In genomic region chr14:22984959-22985658, GRCh38 we compare ENCODE assay signal across 31 cellular contexts.
"Had no signal": no experiment of that assay in that cellular context is flagged by ENCODE, and none has a peak within 500 bp of the region (broad histone marks: within the 10 kb centered on the region; RNA-seq: fewer than 3 reads in every experiment).

No MANE protein-coding gene starts in this region.

- H3K27me3 ChIP-seq: foreskin keratinocyte had no signal

- H3K9me3 ChIP-seq: esophagus muscularis mucosa, gastroesophageal sphincter had no signal

- H3K27me3 Mint-ChIP-seq: activated B cell treated with CpG ODN at 0.5 μM for 24 hours; activated CD4-positive, alpha-beta memory T cell treated with anti-CD3 and anti-CD28 coated beads for 36 hours; activated CD4-positive, alpha-beta T cell treated with anti-CD3 and anti-CD28 coated beads for 36 hours; activated naive CD4-positive, alpha-beta T cell treated with anti-CD3 and anti-CD28 coated beads, Interleukin-2, amount 10 ng/mL, durations not matched to agents 7 days and 5 days; activated naive CD8-positive, alpha-beta T cell; T-cell had no signal

- H3K27ac Mint-ChIP-seq: activated B cell treated with CpG ODN at 0.5 μM for 24 hours; activated CD4-positive, alpha-beta memory T cell treated with anti-CD3 and anti-CD28 coated beads for 36 hours; activated CD4-positive, alpha-beta T cell treated with anti-CD3 and anti-CD28 coated beads for 36 hours; activated CD4-positive, alpha-beta T cell treated with anti-CD3 and anti-CD28 coated beads, Interleukin-2, amount 10 ng/mL, durations not matched to agents 24 days and 14 days; activated CD8-positive, alpha-beta memory T cell treated with anti-CD3 and anti-CD28 coated beads, Interleukin-2, amount 10 ng/mL, durations not matched to agents 7 days and 5 days; activated CD8-positive, alpha-beta T cell treated with anti-CD3 and anti-CD28 coated beads, Interleukin-2, amount 10 ng/mL, durations not matched to agents 7 days and 5 days; activated naive CD4-positive, alpha-beta T cell treated with anti-CD3 and anti-CD28 coated beads, Interleukin-2, amount 10 ng/mL, durations not matched to agents 7 days and 5 days; activated naive CD8-positive, alpha-beta T cell; activated T-helper 1 cell treated with anti-CD3 and anti-CD28 coated beads, Interleukin-12 subunit alpha, Interleukin-12 subunit beta, Interleukin-2, Interleukin-4 antibody, amounts not matched to agents 30 ng/mL and 10 ng/mL and 1 ng/mL, durations not matched to agents 14 hours and 24 hours and 36 hours; activated T-helper 2 cell treated with anti-CD3 and anti-CD28 coated beads, Interferon-gamma antibody, Interleukin-2, Interleukin-4, amounts not matched to agents 10 μg/mL and 5 μg/mL and 100 μg/mL, durations not matched to agents 14 hours and 24 hours and 36 hours; effector memory CD8-positive, alpha-beta T cell; T-cell; T-helper 1 cell treated with Interleukin-12 subunit alpha and Interleukin-12 subunit beta and Interleukin-4 antibody, amounts not matched to agents 30 μg/mL and 1 μg/mL, for 36 hours; T-helper 2 cell treated with Interferon-gamma antibody and Interleukin-4, amounts not matched to agents 5 μg/mL and 100 μg/mL, for 36 hours had no signal

- H3K4me3 ChIP-seq: esophagus muscularis mucosa, gastroesophageal sphincter had no signal

- H3K36me3 Mint-ChIP-seq: activated CD4-positive, alpha-beta memory T cell treated with anti-CD3 and anti-CD28 coated beads for 36 hours; activated naive CD4-positive, alpha-beta T cell treated with anti-CD3 and anti-CD28 coated beads, Interleukin-2, amount 10 ng/mL, durations not matched to agents 7 days and 5 days had no signal

- DNase-seq: activated B cell treated with CpG ODN at 0.5 μM for 24 hours; activated CD4-positive, alpha-beta memory T cell treated with anti-CD3 and anti-CD28 coated beads for 36 hours; activated CD4-positive, alpha-beta T cell treated with anti-CD3 and anti-CD28 coated beads for 36 hours; activated CD4-positive, alpha-beta T cell treated with anti-CD3 and anti-CD28 coated beads, Interleukin-2, amount 10 ng/mL, durations not matched to agents 24 days and 14 days; activated CD4-positive, CD25-positive, alpha-beta regulatory T cell treated with anti-CD3 and anti-CD28 coated beads, Interleukin-2, amount 50 U/mL, for 72 hours; activated CD8-positive, alpha-beta memory T cell treated with anti-CD3 and anti-CD28 coated beads, Interleukin-2, amount 10 ng/mL, durations not matched to agents 7 days and 5 days; activated CD8-positive, alpha-beta memory T cell treated with anti-CD3 and anti-CD28 coated beads, Interleukin-2, amount 50 U/mL, for 4 hours; activated CD8-positive, alpha-beta T cell treated with anti-CD3 and anti-CD28 coated beads, Interleukin-2, amount 10 ng/mL, durations not matched to agents 7 days and 5 days; activated effector memory CD4-positive, alpha-beta T cell treated with anti-CD3 and anti-CD28 coated beads, Interleukin-2, amount 50 U/mL, for 16 hours; activated naive CD4-positive, alpha-beta T cell treated with anti-CD3 and anti-CD28 coated beads, Interleukin-2, amount 10 ng/mL, durations not matched to agents 7 days and 5 days; activated T-cell treated with anti-CD3 and anti-CD28 coated beads, Interleukin-2, amount 50 U/mL, for 1 hour; activated T-cell treated with anti-CD3 and anti-CD28 coated beads, Interleukin-2, amount 50 U/mL, for 48 hours; amniotic stem cell; anterior cingulate cortex; cortex of kidney; dermis blood vessel endothelial cell; effector CD4-positive, alpha-beta T cell; effector memory CD8-positive, alpha-beta T cell; erythroblast; foreskin keratinocyte; SW 1271; T-cell; T1000; WERI-Rb-1 had no signal

- H3K4me3 Mint-ChIP-seq: activated B cell treated with CpG ODN at 0.5 μM for 24 hours; activated CD4-positive, alpha-beta memory T cell treated with anti-CD3 and anti-CD28 coated beads for 36 hours; activated CD4-positive, alpha-beta T cell treated with anti-CD3 and anti-CD28 coated beads for 36 hours; activated CD4-positive, alpha-beta T cell treated with anti-CD3 and anti-CD28 coated beads, Interleukin-2, amount 10 ng/mL, durations not matched to agents 24 days and 14 days; activated CD8-positive, alpha-beta memory T cell treated with anti-CD3 and anti-CD28 coated beads, Interleukin-2, amount 10 ng/mL, durations not matched to agents 7 days and 5 days; activated CD8-positive, alpha-beta T cell treated with anti-CD3 and anti-CD28 coated beads, Interleukin-2, amount 10 ng/mL, durations not matched to agents 7 days and 5 days; activated naive CD4-positive, alpha-beta T cell treated with anti-CD3 and anti-CD28 coated beads, Interleukin-2, amount 10 ng/mL, durations not matched to agents 7 days and 5 days; activated naive CD8-positive, alpha-beta T cell; activated T-helper 1 cell treated with anti-CD3 and anti-CD28 coated beads, Interleukin-12 subunit alpha, Interleukin-12 subunit beta, Interleukin-2, Interleukin-4 antibody, amounts not matched to agents 30 ng/mL and 10 ng/mL and 1 ng/mL, durations not matched to agents 14 hours and 24 hours and 36 hours; effector memory CD8-positive, alpha-beta T cell; T-cell; T-helper 1 cell treated with Interleukin-12 subunit alpha and Interleukin-12 subunit beta and Interleukin-4 antibody, amounts not matched to agents 30 μg/mL and 1 μg/mL, for 36 hours; T-helper 2 cell treated with Interferon-gamma antibody and Interleukin-4, amounts not matched to agents 5 μg/mL and 100 μg/mL, for 36 hours had no signal

- H3K4me1 ChIP-seq: foreskin keratinocyte had no signal

- ATAC-seq: activated CD4-positive, alpha-beta T cell treated with anti-CD3 and anti-CD28 coated beads for 36 hours; activated CD8-positive, alpha-beta memory T cell treated with anti-CD3 and anti-CD28 coated beads, Interleukin-2, amount 10 ng/mL, durations not matched to agents 7 days and 5 days; activated CD8-positive, alpha-beta T cell treated with anti-CD3 and anti-CD28 coated beads, Interleukin-2, amount 10 ng/mL, durations not matched to agents 7 days and 5 days; effector memory CD8-positive, alpha-beta T cell; foreskin keratinocyte; gastroesophageal sphincter; T-cell had no signal

- H3K27ac ChIP-seq: esophagus muscularis mucosa, foreskin keratinocyte, gastroesophageal sphincter, WERI-Rb-1 had no signal

- H3K9me3 Mint-ChIP-seq: activated B cell treated with CpG ODN at 0.5 μM for 24 hours; activated CD4-positive, alpha-beta memory T cell treated with anti-CD3 and anti-CD28 coated beads for 36 hours; activated CD4-positive, alpha-beta T cell treated with anti-CD3 and anti-CD28 coated beads, Interleukin-2, amount 10 ng/mL, durations not matched to agents 24 days and 14 days; activated naive CD4-positive, alpha-beta T cell treated with anti-CD3 and anti-CD28 coated beads, Interleukin-2, amount 10 ng/mL, durations not matched to agents 7 days and 5 days; activated T-helper 1 cell treated with anti-CD3 and anti-CD28 coated beads, Interleukin-12 subunit alpha, Interleukin-12 subunit beta, Interleukin-2, Interleukin-4 antibody, amounts not matched to agents 30 ng/mL and 10 ng/mL and 1 ng/mL, durations not matched to agents 14 hours and 24 hours and 36 hours; activated T-helper 2 cell treated with anti-CD3 and anti-CD28 coated beads, Interferon-gamma antibody, Interleukin-2, Interleukin-4, amounts not matched to agents 10 μg/mL and 5 μg/mL and 100 μg/mL, durations not matched to agents 14 hours and 24 hours and 36 hours; effector memory CD8-positive, alpha-beta T cell; T-cell; T-helper 1 cell treated with Interleukin-12 subunit alpha and Interleukin-12 subunit beta and Interleukin-4 antibody, amounts not matched to agents 30 μg/mL and 1 μg/mL, for 36 hours; T-helper 2 cell treated with Interferon-gamma antibody and Interleukin-4, amounts not matched to agents 5 μg/mL and 100 μg/mL, for 36 hours had no signal
